In the genomic region with DNA sequence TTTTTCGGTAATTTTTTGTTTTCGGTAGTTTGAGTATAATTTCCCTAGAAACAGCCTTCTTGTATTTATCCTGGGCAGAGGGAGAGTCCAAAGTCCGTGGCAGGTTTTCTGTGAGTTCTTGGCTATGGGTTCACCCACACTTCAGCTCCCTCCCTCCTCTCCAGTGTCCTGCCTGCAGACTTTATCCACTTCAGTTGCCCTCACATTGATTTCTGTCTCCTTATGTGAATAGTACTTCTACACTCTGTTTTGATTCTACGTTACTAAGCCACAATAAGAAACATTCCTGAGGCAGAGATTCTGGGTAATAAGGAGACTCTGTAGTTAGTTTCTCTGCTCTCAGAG, we compare ENCODE assay signal across 16 cellular contexts.
DNase-seq lines count a peak whose midpoint lies in the region; ATAC-seq, FAIRE-seq and TF ChIP-seq lines count a peak whose summit lies in the region.
"Had no signal": no experiment of that assay in that cellular context is flagged by ENCODE, and none has a peak within 500 bp of the region (broad histone marks: within the 10 kb centered on the region; RNA-seq: fewer than 3 reads in every experiment).

No MANE protein-coding gene starts in this region.

- H3K27ac ChIP-seq in lower lobe of right lung (no peak overlapping the region), upper lobe of left lung (no peak overlapping the region)
- H3K27ac ChIP-seq: SK-N-MC had no signal

- H3K9me3 ChIP-seq in lower lobe of right lung (no peaks in the 10 kb centered on the region), upper lobe of left lung (no peaks in the 10 kb centered on the region)
- H3K9me3 ChIP-seq: HAP-1 had no signal

- H3K36me3 ChIP-seq in lower lobe of right lung (no peaks in the 10 kb centered on the region), upper lobe of left lung (no peaks in the 10 kb centered on the region)
- H3K36me3 ChIP-seq: HAP-1 had no signal

- TF ChIP-seq POLR2A in H54 (IDR thresholded peaks at IDR 0.05; ENCODE audit: low read depth, low read length) (no peak), upper lobe of left lung (IDR thresholded peaks at IDR 0.05) (no peak), GM12891 (IDR thresholded peaks at IDR 0.05; ENCODE audit: low read depth, low read length) (no peak)

- no peak for TF ChIP-seq EP300 in upper lobe of left lung (IDR thresholded peaks at IDR 0.05)

- whole genome bisulfite sequencing in upper lobe of left lung, 2 donors, result 72% methylated on average over 4 of the region's 4 CpGs

- H3K4me3 ChIP-seq in lower lobe of right lung (no peak overlapping the region), upper lobe of left lung (no peak overlapping the region)
- H3K4me3 ChIP-seq: HAP-1, SK-N-MC had no signal

- H3K27me3 ChIP-seq in lower lobe of right lung (ENCODE audit: low read depth) (no peaks in the 10 kb centered on the region), upper lobe of left lung (no peaks in the 10 kb centered on the region)

- H3K4me1 ChIP-seq in lower lobe of right lung, result no peaks in the 10 kb centered on the region
- H3K4me1 ChIP-seq in upper lobe of left lung, result no peaks in the 10 kb centered on the region
- H3K4me1 ChIP-seq: HAP-1 had no signal

- TF ChIP-seq CTCF in lower lobe of right lung (IDR thresholded peaks at IDR 0.05), result no peak
- no peak for TF ChIP-seq CTCF in upper lobe of left lung (IDR thresholded peaks at IDR 0.05)

- DNase-seq in H54 (ENCODE audit: insufficient read length, low spot score), result no peak
- DNase-seq in NCI-H146 treated with DMSO at 0.1 percent for 48 hours (lab: John Stamatoyannopoulos, UW; ENCODE audit: unreplicated experiment), result peak; percentile 7
- no peak for DNase-seq in lower lobe of right lung
- no peak for DNase-seq in upper lobe of left lung
- no peak for DNase-seq in RCC 7860 (ENCODE audit: low spot score)
- DNase-seq in GM12891 (ENCODE audit: insufficient read length, low spot score), result no peak
- DNase-seq in cerebellum (ENCODE audit: low spot score), result no peak
- DNase-seq: C1 segment of cervical spinal cord, DMS 273 treated with DMSO at 0.1 percent for 48 hours, EL, NCI-H1436, NCI-H2107, NCI-H345, PC-3 had no signal

- intact Hi-C loops in lower lobe of right lung (cut with DNase I), result no loop called here

- ATAC-seq in lower lobe of right lung (peak; percentile 94 to 95), upper lobe of left lung (ENCODE audit: low FRiP score in 2 of 2) (peak; percentile 29 to 49)
- ATAC-seq: PC-3 had no signal

- FAIRE-seq in H54 (lab: Jason Lieb, UNC), result peak; percentile 71
- no peak for FAIRE-seq in RCC 7860 (lab: Jason Lieb, UNC)
- no peak for FAIRE-seq in GM12891 (lab: Jason Lieb, UNC)

TF ChIP-seq in GM12891, 5 proteins besides CTCF, POLR2A, EP300 and RAD21:
- no peak for TF ChIP-seq POU2F2 (IDR thresholded peaks at IDR 0.05; ENCODE audit: low read depth, low read length)
- TF ChIP-seq PAX5 (IDR thresholded peaks at IDR 0.05; ENCODE audit: insufficient read depth, low read length, severe bottlenecking), result no peak
- TF ChIP-seq TAF1 (IDR thresholded peaks at IDR 0.05; ENCODE audit: low read depth, low read length), result no peak
- TF ChIP-seq POLR2AphosphoS5 (IDR thresholded peaks at IDR 0.05; ENCODE audit: low read depth, low read length), result no peak
- no peak for TF ChIP-seq SPI1 (IDR thresholded peaks at IDR 0.05; ENCODE audit: low read depth, low read length)
TF ChIP-seq in GM12891: peak in this region for 0.
